18 cellular contexts compared by ENCODE assay signal in genomic region chr19:57355916-57356315, GRCh38. TPM values are rescaled to one million over a fixed set of nuclear protein-coding genes. Genes with fewer than 3 reads are reported as not detected.
DNase-seq lines count a peak whose midpoint lies in the region; ATAC-seq, FAIRE-seq and TF ChIP-seq lines count a peak whose summit lies in the region.
"Had no signal": no experiment of that assay in that cellular context is flagged by ENCODE, and none has a peak within 500 bp of the region (broad histone marks: within the 10 kb centered on the region; RNA-seq: fewer than 3 reads in every experiment).

No MANE protein-coding gene starts in this region.

- H3K27ac ChIP-seq in A549 (no peak overlapping the region), IMR-90 (ENCODE audit: insufficient read depth, low read length) (no peak overlapping the region)
- H3K27ac ChIP-seq: C4-2B, GM23248 had no signal

- no peak overlapping the region for H4K8ac ChIP-seq in IMR-90 (ENCODE audit: low read depth in 2 of 2, low read length in 2 of 2)

- H3K27ac Mint-ChIP-seq in nephron: no peak overlapping the region
- H3K27ac Mint-ChIP-seq in activated T-helper 1 cell treated with anti-CD3 and anti-CD28 coated beads, Interleukin-12 subunit alpha, Interleukin-12 subunit beta, Interleukin-2, Interleukin-4 antibody, amounts not matched to agents 30 ng/mL and 10 ng/mL and 1 ng/mL, durations not matched to agents 14 hours and 24 hours and 36 hours: no peak overlapping the region

- H2AK9ac ChIP-seq in IMR-90 (replicated peaks; ENCODE audit: low read depth, low read length, poor library complexity): no peak overlapping the region

- in situ Hi-C loops in IMR-90 (cut with MboI; ENCODE audit: low sequenced_read_pairs): no loop called here

- CTCF ChIA-PET in A549 (lab: Yijun Ruan, JAX): interaction anchor here (0.5 kb wide), 1 partner anchor 835 kb away, joined by 3 read pairs; no protein-coding TSS in a partner anchor
- CTCF ChIA-PET in IMR-90 (lab: Yijun Ruan, JAX): no interaction called here

- ATAC-seq in A549 (no peak), IMR-90 (ENCODE audit: low read depth) (no peak)

- no peak overlapping the region for H3K18ac ChIP-seq in IMR-90 (ENCODE audit: low read depth, low read length)

- H3K4me2 ChIP-seq in A549: no peak overlapping the region
- no peak overlapping the region for H3K4me2 ChIP-seq in IMR-90 (ENCODE audit: low read depth, low read length)

- no peak overlapping the region for H2AFZ ChIP-seq in IMR-90 (replicated peaks; ENCODE audit: low read length, poor library complexity)
- H2AFZ ChIP-seq: GM23248 had no signal

- dilution Hi-C loops in IMR-90 (cut with HindIII; ENCODE audit: low sequenced_read_pairs, unreplicated experiment): no loop called here

- WGBS in A549 (ENCODE audit: missing lambda C conversion rate): 61% methylated on average over 4 of the region's 4 CpGs
- WGBS in IMR-90 (ENCODE audit: extremely low coverage in 2 of 2, insufficient read length in 1 of 2), 2 experiments: no CpG with 5 or more reads among the region's 4 CpGs

- H2BK5ac ChIP-seq in IMR-90 (ENCODE audit: low read depth, low read length, poor library complexity, severe bottlenecking): no peak overlapping the region

- DNase-seq in A549 (ENCODE audit: low read depth in 1 of 2, low spot score in 1 of 2) (no peak), IMR-90 (no peak), ecto neural progenitor cell (ENCODE audit: low spot score) (no peak)
- no peak for DNase-seq in activated T-helper 1 cell treated with anti-CD3 and anti-CD28 coated beads, Interleukin-12 subunit alpha, Interleukin-12 subunit beta, Interleukin-2, Interleukin-4 antibody, amounts not matched to agents 30 ng/mL and 10 ng/mL and 1 ng/mL, durations not matched to agents 14 hours and 24 hours and 36 hours (ENCODE audit: low spot score)
- DNase-seq: ACHN; AML-193; CD4-positive, alpha-beta memory T cell; DMS153; DMS79; GDM1; GM23248; KBM-7 had no signal

- no peak overlapping the region for H2BK15ac ChIP-seq in IMR-90 (ENCODE audit: low read depth, low read length)

- FAIRE-seq in A549 (lab: Jason Lieb, UNC): no peak
- FAIRE-seq: GM12892, GM18507 had no signal

- H3K14ac ChIP-seq in IMR-90 (replicated peaks; ENCODE audit: low read depth, low read length): no peak overlapping the region

- TF ChIP-seq CTCF in A549 (IDR thresholded peaks at IDR 0.05) (no peak), IMR-90 (conservative IDR thresholded peaks at IDR 0.05; ENCODE audit: low read depth, low read length) (no peak), nephron (IDR thresholded peaks at IDR 0.05; ENCODE audit: unreplicated experiment in 3 of 3) (no peak)

- H2AK5ac ChIP-seq in IMR-90 (ENCODE audit: low read depth, low read length): no peak overlapping the region

- peaks cover 79% of the 10 kb centered on the region for H3K36me3 Mint-ChIP-seq in nephron (ENCODE audit: low read depth)
- H3K36me3 Mint-ChIP-seq in activated T-helper 1 cell treated with anti-CD3 and anti-CD28 coated beads, Interleukin-12 subunit alpha, Interleukin-12 subunit beta, Interleukin-2, Interleukin-4 antibody, amounts not matched to agents 30 ng/mL and 10 ng/mL and 1 ng/mL, durations not matched to agents 14 hours and 24 hours and 36 hours (ENCODE audit: low read depth): peaks cover 80% of the 10 kb centered on the region

- no peak overlapping the region for H4K91ac ChIP-seq in IMR-90 (ENCODE audit: insufficient read depth, low read depth, low read length)

- H4K5ac ChIP-seq in IMR-90 (ENCODE audit: low read depth, low read length): no peak overlapping the region

- H3K4me3 ChIP-seq in A549: no peak overlapping the region
- no peak overlapping the region for H3K4me3 ChIP-seq in IMR-90 (ENCODE audit: insufficient read depth, low read depth, low read length)
- H3K4me3 ChIP-seq: GM23248, HAP-1 had no signal

- H3K23ac ChIP-seq in IMR-90 (ENCODE audit: low read depth, low read length): no peak overlapping the region

- no peaks in the 10 kb centered on the region for H3K27me3 ChIP-seq in IMR-90 (ENCODE audit: control insufficient read depth, insufficient read depth, low read length)

- no peak overlapping the region for H2BK120ac ChIP-seq in IMR-90 (ENCODE audit: low read depth, low read length)

- H2BK20ac ChIP-seq in IMR-90 (ENCODE audit: low read depth, low read length): no peak overlapping the region

- peaks cover 14% of the 10 kb centered on the region for H3K9me3 Mint-ChIP-seq in nephron
- H3K9me3 Mint-ChIP-seq in activated T-helper 1 cell treated with anti-CD3 and anti-CD28 coated beads, Interleukin-12 subunit alpha, Interleukin-12 subunit beta, Interleukin-2, Interleukin-4 antibody, amounts not matched to agents 30 ng/mL and 10 ng/mL and 1 ng/mL, durations not matched to agents 14 hours and 24 hours and 36 hours: peaks cover 75% of the 10 kb centered on the region

- POLR2A ChIA-PET in A549 (lab: Yijun Ruan, JAX): no interaction called here
- POLR2A ChIA-PET in IMR-90 (lab: Charles Lee; ENCODE audit: unreplicated experiment): no interaction called here

- peaks cover 52% of the 10 kb centered on the region for H3K36me3 ChIP-seq in IMR-90 (ENCODE audit: control insufficient read depth, insufficient read depth, low read length)

- TF ChIP-seq POLR2A in A549 (IDR thresholded peaks at IDR 0.05; ENCODE audit: low read length) (no peak), IMR-90 (IDR thresholded peaks at IDR 0.05; ENCODE audit: low read depth, low read length) (no peak)

- intact Hi-C loops in IMR-90 (cut with micrococcal nuclease): no loop called here
- intact Hi-C loops in activated T-helper 1 cell treated with anti-CD3 and anti-CD28 coated beads, Interleukin-12 subunit alpha, Interleukin-12 subunit beta, Interleukin-2, Interleukin-4 antibody, amounts not matched to agents 30 ng/mL and 10 ng/mL and 1 ng/mL, durations not matched to agents 14 hours and 24 hours and 36 hours (cut with micrococcal nuclease): no loop called here

- TF ChIP-seq RAD21 in A549 (conservative IDR thresholded peaks at IDR 0.05 in 1 of 2, IDR thresholded peaks at IDR 0.05 in 1 of 2): no peak
- TF ChIP-seq RAD21 in IMR-90 (IDR thresholded peaks at IDR 0.05; ENCODE audit: low read length): no peak

- H3K9me3 ChIP-seq in A549 (peaks cover 98% of the 10 kb centered on the region), IMR-90 (ENCODE audit: control insufficient read depth, insufficient read depth, low read length) (peaks cover 2% of the 10 kb centered on the region; the same call in 1 of the 2 replicates)
- H3K9me3 ChIP-seq: HAP-1 had no signal

- H3K79me1 ChIP-seq in IMR-90 (ENCODE audit: low read depth in 1 of 2, low read length in 2 of 2): peaks cover 32 to 72% of the 10 kb centered on the region in 2 experiments; a peak in 3 of 4 replicates

- H3K9me1 ChIP-seq in IMR-90 (ENCODE audit: insufficient read depth, low read length): peaks cover 15% of the 10 kb centered on the region

- H3K4ac ChIP-seq in IMR-90 (ENCODE audit: low read depth, low read length): no peak overlapping the region

- TF ChIP-seq EP300 in A549 (IDR thresholded peaks at IDR 0.05): no peak

- no TSS peak for BruUV-seq in IMR-90 (replicated peaks; lab: Mats Ljungman, UMichigan)

- H3K4me3 Mint-ChIP-seq in nephron: peak overlapping the region in 2 of 3 experiments; percentile 51 to 75
- no peak overlapping the region for H3K4me3 Mint-ChIP-seq in activated T-helper 1 cell treated with anti-CD3 and anti-CD28 coated beads, Interleukin-12 subunit alpha, Interleukin-12 subunit beta, Interleukin-2, Interleukin-4 antibody, amounts not matched to agents 30 ng/mL and 10 ng/mL and 1 ng/mL, durations not matched to agents 14 hours and 24 hours and 36 hours

- no peak overlapping the region for H3K9ac ChIP-seq in IMR-90 (ENCODE audit: low read depth, low read length)
- H3K9ac ChIP-seq: GM23248 had no signal

- H3K27me3 Mint-ChIP-seq in nephron (ENCODE audit: low read depth): peaks cover 3% of the 10 kb centered on the region
- H3K27me3 Mint-ChIP-seq in activated T-helper 1 cell treated with anti-CD3 and anti-CD28 coated beads, Interleukin-12 subunit alpha, Interleukin-12 subunit beta, Interleukin-2, Interleukin-4 antibody, amounts not matched to agents 30 ng/mL and 10 ng/mL and 1 ng/mL, durations not matched to agents 14 hours and 24 hours and 36 hours (ENCODE audit: insufficient read depth): no peaks in the 10 kb centered on the region
- H3K27me3 Mint-ChIP-seq: CD4-positive, alpha-beta memory T cell had no signal

- H4K20me1 ChIP-seq in IMR-90 (ENCODE audit: insufficient read depth, low read length): 0 out of 2 replicates have a peak, but pooled peaks cover 10% of the 10 kb centered on the region

- peaks cover 26% of the 10 kb centered on the region for H3K4me1 Mint-ChIP-seq in nephron
- peaks cover 27% of the 10 kb centered on the region for H3K4me1 Mint-ChIP-seq in activated T-helper 1 cell treated with anti-CD3 and anti-CD28 coated beads, Interleukin-12 subunit alpha, Interleukin-12 subunit beta, Interleukin-2, Interleukin-4 antibody, amounts not matched to agents 30 ng/mL and 10 ng/mL and 1 ng/mL, durations not matched to agents 14 hours and 24 hours and 36 hours (ENCODE audit: low read depth)

- H3K4me1 ChIP-seq in A549 (no peaks in the 10 kb centered on the region), IMR-90 (ENCODE audit: control insufficient read depth, insufficient read depth, low read length) (peaks cover 4% of the 10 kb centered on the region; the same call in 1 of the 2 replicates)

- no peak overlapping the region for H3K56ac ChIP-seq in IMR-90 (ENCODE audit: extremely low read depth, insufficient read depth, low read length)

RNA-seq across cellular contexts. Expression of gene ZNF304, which starts 4.8 kb away (rescaled TPM):
- polyA plus RNA-seq in A549 (2011; rRNA removed): 4.8 and 5.5 TPM in 2 replicates
- 0.94 and 1.3 TPM in 2 replicates for polyA plus RNA-seq in A549 (2012; cell fraction: cytosol; rRNA removed)
- 0.91 and 1.3 TPM in 2 replicates for polyA plus RNA-seq in A549 (2012; cell fraction: nucleus; rRNA removed)
- 2.1 to 2.3 TPM (median 2.3 TPM) in 3 replicates for polyA plus RNA-seq in A549 (2017; fragmentation: RNase III; extraction: RNeasy Plus Mini Kit Qiagen cat#74134 plus additional on column Dnase treatment)
- polyA minus RNA-seq in A549 (2011; rRNA and poly(A)+ RNA removed): 9.0 and 10.3 TPM in 2 replicates
- 11.9 and 16.1 TPM in 2 replicates for total RNA-seq in IMR-90 (2012; rRNA removed)
- 2.9 and 3.9 TPM in 2 replicates for polyA plus RNA-seq in IMR-90 (2012; rRNA removed)
- 1.1 and 1.5 TPM in 2 replicates for polyA plus RNA-seq in IMR-90 (2012; cell fraction: cytosol; rRNA removed)
- 1.6 and 7.9 TPM in 2 replicates for polyA plus RNA-seq in IMR-90 (2012; cell fraction: nucleus; rRNA removed; ENCODE audit: low replicate concordance)
- 6.1 and 6.6 TPM in 2 replicates for total RNA-seq in activated T-helper 1 cell treated with anti-CD3 and anti-CD28 coated beads, Interleukin-12 subunit alpha, Interleukin-12 subunit beta, Interleukin-2, Interleukin-4 antibody, amounts not matched to agents 30 ng/mL and 10 ng/mL and 1 ng/mL, durations not matched to agents 14 hours and 24 hours and 36 hours
- total RNA-seq: HT-29 had no signal

RNA-seq across cellular contexts. Expression of gene TRAPPC2B, which starts 7.4 kb away (rescaled TPM):
- polyA plus RNA-seq in A549 (2011; rRNA removed): 25.1 and 27.8 TPM in 2 replicates
- polyA plus RNA-seq in A549 (2012; cell fraction: cytosol; rRNA removed): 12.2 and 12.4 TPM in 2 replicates
- polyA plus RNA-seq in A549 (2012; cell fraction: nucleus; rRNA removed): 6.4 and 9.2 TPM in 2 replicates
- 12.2 to 15.7 TPM (median 14.5 TPM) in 3 replicates for polyA plus RNA-seq in A549 (2017; fragmentation: RNase III; extraction: RNeasy Plus Mini Kit Qiagen cat#74134 plus additional on column Dnase treatment)
- 7.9 and 10.6 TPM in 2 replicates for polyA minus RNA-seq in A549 (2011; rRNA and poly(A)+ RNA removed)
- total RNA-seq in IMR-90 (2012; rRNA removed): 14.4 and 20.4 TPM in 2 replicates
- 11.0 and 14.9 TPM in 2 replicates for polyA plus RNA-seq in IMR-90 (2012; rRNA removed)
- 19.6 and 30.3 TPM in 2 replicates for polyA plus RNA-seq in IMR-90 (2012; cell fraction: cytosol; rRNA removed)
- 7.3 and 10.8 TPM in 2 replicates for polyA plus RNA-seq in IMR-90 (2012; cell fraction: nucleus; rRNA removed; ENCODE audit: low replicate concordance)
- total RNA-seq in activated T-helper 1 cell treated with anti-CD3 and anti-CD28 coated beads, Interleukin-12 subunit alpha, Interleukin-12 subunit beta, Interleukin-2, Interleukin-4 antibody, amounts not matched to agents 30 ng/mL and 10 ng/mL and 1 ng/mL, durations not matched to agents 14 hours and 24 hours and 36 hours: 3.8 and 4.7 TPM in 2 replicates

RNA-seq across cellular contexts. Expression of gene ZNF547, which starts 7.4 kb away (rescaled TPM):
- polyA plus RNA-seq in A549 (2011; rRNA removed) (2.9 TPM in 2 replicates), A549 (2017; fragmentation: RNase III; extraction: RNeasy Plus Mini Kit Qiagen cat#74134 plus additional on column Dnase treatment) (1.7 to 2.1 TPM (median 2.0 TPM) in 3 replicates), IMR-90 (2012; rRNA removed) (1.4 and 2.1 TPM in 2 replicates)
- 0.36 and 0.52 TPM in 2 replicates for polyA plus RNA-seq in A549 (2012; cell fraction: cytosol; rRNA removed)
- polyA plus RNA-seq in A549 (2012; cell fraction: nucleus; rRNA removed): 0.73 and 1.0 TPM in 2 replicates
- polyA minus RNA-seq in A549 (2011; rRNA and poly(A)+ RNA removed): 3.4 and 10.5 TPM in 2 replicates
- 4.4 and 5.6 TPM in 2 replicates for total RNA-seq in IMR-90 (2012; rRNA removed)
- 0.87 and 1.9 TPM in 2 replicates for polyA plus RNA-seq in IMR-90 (2012; cell fraction: cytosol; rRNA removed)
- 2.4 and 5.6 TPM in 2 replicates for polyA plus RNA-seq in IMR-90 (2012; cell fraction: nucleus; rRNA removed; ENCODE audit: low replicate concordance)
- 0.69 and 0.93 TPM in 2 replicates for total RNA-seq in activated T-helper 1 cell treated with anti-CD3 and anti-CD28 coated beads, Interleukin-12 subunit alpha, Interleukin-12 subunit beta, Interleukin-2, Interleukin-4 antibody, amounts not matched to agents 30 ng/mL and 10 ng/mL and 1 ng/mL, durations not matched to agents 14 hours and 24 hours and 36 hours

RNA-seq across cellular contexts. Expression of gene ZNF548, which starts 33.7 kb away (rescaled TPM):
- polyA plus RNA-seq in A549 (2011; rRNA removed) (9.6 and 11.3 TPM in 2 replicates), A549 (2017; fragmentation: RNase III; extraction: RNeasy Plus Mini Kit Qiagen cat#74134 plus additional on column Dnase treatment) (6.4 to 8.4 TPM (median 7.4 TPM) in 3 replicates), IMR-90 (2012; rRNA removed) (6.9 and 7.5 TPM in 2 replicates)
- polyA plus RNA-seq in A549 (2012; cell fraction: cytosol; rRNA removed): 3.4 and 5.1 TPM in 2 replicates
- 4.7 and 11.0 TPM in 2 replicates for polyA plus RNA-seq in A549 (2012; cell fraction: nucleus; rRNA removed)
- polyA minus RNA-seq in A549 (2011; rRNA and poly(A)+ RNA removed): 18.7 and 24.9 TPM in 2 replicates
- 23.9 and 24.2 TPM in 2 replicates for total RNA-seq in IMR-90 (2012; rRNA removed)
- polyA plus RNA-seq in IMR-90 (2012; cell fraction: cytosol; rRNA removed): 6.4 and 11.3 TPM in 2 replicates
- polyA plus RNA-seq in IMR-90 (2012; cell fraction: nucleus; rRNA removed; ENCODE audit: low replicate concordance): 14.0 and 23.8 TPM in 2 replicates
- total RNA-seq in activated T-helper 1 cell treated with anti-CD3 and anti-CD28 coated beads, Interleukin-12 subunit alpha, Interleukin-12 subunit beta, Interleukin-2, Interleukin-4 antibody, amounts not matched to agents 30 ng/mL and 10 ng/mL and 1 ng/mL, durations not matched to agents 14 hours and 24 hours and 36 hours: 11.3 and 12.1 TPM in 2 replicates

RNA-seq across cellular contexts. Expression of gene ZNF543, which starts 35.6 kb away (rescaled TPM):
- polyA plus RNA-seq in A549 (2011; rRNA removed): 3.9 and 4.4 TPM in 2 replicates
- polyA plus RNA-seq in A549 (2012; cell fraction: cytosol; rRNA removed): 0.77 and 1.0 TPM in 2 replicates
- 0.47 and 1.0 TPM in 2 replicates for polyA plus RNA-seq in A549 (2012; cell fraction: nucleus; rRNA removed)
- 1.4 to 1.5 TPM (median 1.4 TPM) in 3 replicates for polyA plus RNA-seq in A549 (2017; fragmentation: RNase III; extraction: RNeasy Plus Mini Kit Qiagen cat#74134 plus additional on column Dnase treatment)
- polyA minus RNA-seq in A549 (2011; rRNA and poly(A)+ RNA removed): 11.8 TPM in 2 replicates
- 8.3 and 9.0 TPM in 2 replicates for total RNA-seq in IMR-90 (2012; rRNA removed)
- polyA plus RNA-seq in IMR-90 (2012; rRNA removed): 0.92 and 1.8 TPM in 2 replicates
- 0.51 and 0.57 TPM in 2 replicates for polyA plus RNA-seq in IMR-90 (2012; cell fraction: cytosol; rRNA removed)
- polyA plus RNA-seq in IMR-90 (2012; cell fraction: nucleus; rRNA removed; ENCODE audit: low replicate concordance): 0.27 and 0.71 TPM in 2 replicates
- total RNA-seq in activated T-helper 1 cell treated with anti-CD3 and anti-CD28 coated beads, Interleukin-12 subunit alpha, Interleukin-12 subunit beta, Interleukin-2, Interleukin-4 antibody, amounts not matched to agents 30 ng/mL and 10 ng/mL and 1 ng/mL, durations not matched to agents 14 hours and 24 hours and 36 hours: 5.1 and 5.4 TPM in 2 replicates
